In the genomic region with DNA sequence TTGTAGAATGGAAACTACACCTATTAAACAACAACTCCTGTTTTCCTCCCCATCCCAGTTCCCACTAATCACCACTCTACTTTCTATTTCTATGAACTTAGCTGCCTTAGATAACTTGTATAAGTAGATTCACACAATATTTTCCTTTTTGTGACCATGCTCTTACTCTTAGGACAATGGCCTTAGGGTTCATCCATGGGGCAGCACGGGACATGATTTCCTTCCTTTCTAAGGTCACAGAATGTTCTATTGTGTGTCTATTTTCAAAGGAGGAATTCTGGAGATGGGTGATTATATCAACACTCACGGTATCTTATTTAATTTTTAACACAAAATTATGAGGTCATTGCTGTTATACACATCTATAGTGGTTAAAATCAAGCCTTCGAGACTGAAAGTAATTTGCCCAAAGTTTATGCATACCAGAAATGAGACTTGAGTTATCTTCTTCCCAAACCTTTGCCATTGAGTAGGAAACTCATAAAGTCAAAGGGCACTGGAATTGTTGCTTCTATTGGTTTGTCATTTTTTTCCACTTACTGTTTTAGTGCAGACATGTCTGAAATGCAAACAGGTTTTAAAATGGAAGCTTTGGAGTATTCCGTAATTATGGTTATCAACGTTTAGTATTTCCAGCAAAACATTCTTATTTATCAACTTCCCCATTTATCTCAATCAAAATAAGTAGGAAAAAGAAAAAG, we compare ENCODE assay signal across 21 cellular contexts.
"Had no signal": no experiment of that assay in that cellular context is flagged by ENCODE, and none has a peak within 500 bp of the region (broad histone marks: within the 10 kb centered on the region; RNA-seq: fewer than 3 reads in every experiment).

No MANE protein-coding gene starts in this region.

- ATAC-seq: activated CD8-positive, alpha-beta memory T cell treated with anti-CD3 and anti-CD28 coated beads, Interleukin-2, amount 10 ng/mL, durations not matched to agents 7 days and 5 days; T-cell had no signal

- H3K27ac ChIP-seq: SK-N-MC had no signal

- FAIRE-seq: TTC549 had no signal

- DNase-seq: activated B cell treated with CpG ODN at 0.5 μM for 24 hours; activated CD4-positive, alpha-beta T cell treated with anti-CD3 and anti-CD28 coated beads for 1 hour; activated CD4-positive, alpha-beta T cell treated with anti-CD3 and anti-CD28 coated beads, Interleukin-2, amount 10 ng/mL, durations not matched to agents 24 days and 14 days; activated CD4-positive, alpha-beta T cell treated with anti-CD3 and anti-CD28 coated beads, Interleukin-2, amount 50 U/mL, for 48 hours; activated CD8-positive, alpha-beta memory T cell treated with anti-CD3 and anti-CD28 coated beads, Interleukin-2, amount 10 ng/mL, durations not matched to agents 7 days and 5 days; activated effector memory CD4-positive, alpha-beta T cell treated with Interleukin-2 at 50 U/mL for 16 hours; activated naive CD4-positive, alpha-beta T cell; activated T-cell treated with anti-CD3 and anti-CD28 coated beads, Interleukin-2, amount 50 U/mL, for 24 hours; aorta; Kasumi-1; KBM-7; NCI-H1105 treated with DMSO at 0.1 percent for 48 hours; NCI-H1436 treated with DMSO at 0.1 percent for 48 hours; NCI-H187; NCI-H2081; NCI-H510A treated with DMSO at 0.1 percent for 48 hours; T-cell; T-helper 2 cell; T1000 had no signal
